Comparison of ENCODE assay signal across 16 cellular contexts in the genomic region with DNA sequence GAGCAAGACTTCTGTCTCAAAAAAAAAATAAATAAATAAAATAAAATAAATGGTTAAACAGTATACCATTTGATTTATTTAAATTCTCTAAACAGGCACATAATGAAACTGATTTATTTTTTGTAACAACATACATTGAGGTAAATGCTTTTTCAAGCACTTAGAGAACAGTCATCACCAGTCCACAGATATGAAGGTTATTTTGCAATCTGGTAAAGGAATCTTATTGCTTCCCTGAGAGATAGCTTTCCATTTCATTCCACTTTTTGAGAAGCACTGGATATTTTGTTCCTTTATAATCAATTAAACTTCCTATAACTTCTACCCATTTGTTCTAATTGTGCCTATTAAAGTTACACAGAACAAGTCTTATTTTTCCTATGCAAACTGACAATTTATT. TPM values are rescaled to one million over a fixed set of nuclear protein-coding genes. Genes with fewer than 3 reads are reported as not detected.
A peak's percentile ranks its signal among the peaks of the same experiment; 100 is the strongest.
DNase-seq lines count a peak whose midpoint lies in the region; ATAC-seq and TF ChIP-seq lines count a peak whose summit lies in the region.
"Had no signal": no experiment of that assay in that cellular context is flagged by ENCODE, and none has a peak within 500 bp of the region (broad histone marks: within the 10 kb centered on the region; RNA-seq: fewer than 3 reads in every experiment).

No MANE protein-coding gene starts in this region.

- H3K9ac ChIP-seq in BLaER1 (no peak overlapping the region), DND-41 (ENCODE audit: low read depth, low read length) (no peak overlapping the region)

- no peak overlapping the region for H3K4me3 ChIP-seq in BLaER1
- no peak overlapping the region for H3K4me3 ChIP-seq in DND-41 (ENCODE audit: low read depth in 1 of 2, low read length in 2 of 2)
- H3K4me3 ChIP-seq in fibroblast of pulmonary artery (replicated peaks; ENCODE audit: low read depth, low read length) = no peak overlapping the region

- H3K36me3 ChIP-seq in BLaER1 = peaks cover 54% of the 10 kb centered on the region
- peaks cover 62% of the 10 kb centered on the region for H3K36me3 ChIP-seq in DND-41 (ENCODE audit: insufficient read depth, low read length)

- peaks cover 39% of the 10 kb centered on the region for H3K79me2 ChIP-seq in DND-41 (ENCODE audit: insufficient read depth, low read length)

- ATAC-seq in DND-41 (ENCODE audit: insufficient read depth, low read depth) (no peak), T-helper 17 cell (no peak), GM21825 (IDR thresholded peaks at IDR 0.05; ENCODE audit: unreplicated experiment) (no peak)
- ATAC-seq: CD8-positive, alpha-beta T cell had no signal

- TF ChIP-seq CTCF in DND-41 (IDR thresholded peaks at IDR 0.05; ENCODE audit: borderline replicate concordance, extremely low read depth, low read length, poor library complexity, severe bottlenecking) = no peak
- TF ChIP-seq CTCF in fibroblast of pulmonary artery (IDR thresholded peaks at IDR 0.05; ENCODE audit: low read length, missing control alignments) = no peak

- H3K27me3 ChIP-seq in BLaER1 (no peaks in the 10 kb centered on the region), DND-41 (ENCODE audit: insufficient read depth, low read length, poor library complexity) (no peaks in the 10 kb centered on the region)
- H3K27me3 ChIP-seq: BE2C had no signal

- H3K4me2 ChIP-seq in BLaER1 (peak overlapping the region; percentile 36; the same call in 1 of the 2 replicates), DND-41 (ENCODE audit: insufficient read depth, low read length) (peak overlapping the region; percentile 7; the same call in 1 of the 2 replicates)

- no peak overlapping the region for H3K4me3 Mint-ChIP-seq in T-helper 17 cell
- H3K4me3 Mint-ChIP-seq: CD8-positive, alpha-beta T cell; H9; IgD-negative memory B cell had no signal

- no peaks in the 10 kb centered on the region for H3K27me3 Mint-ChIP-seq in T-helper 17 cell
- H3K27me3 Mint-ChIP-seq: IgD-negative memory B cell had no signal

- no peak overlapping the region for H2AFZ ChIP-seq in DND-41 (ENCODE audit: low read depth, low read length)

- H4K20me1 ChIP-seq in BLaER1 = no peaks in the 10 kb centered on the region
- H4K20me1 ChIP-seq in DND-41 (ENCODE audit: insufficient read depth, low read length) = no peaks in the 10 kb centered on the region

- H3K4me1 Mint-ChIP-seq in T-helper 17 cell = peaks cover 33% of the 10 kb centered on the region

- no peaks in the 10 kb centered on the region for H3K36me3 Mint-ChIP-seq in T-helper 17 cell (ENCODE audit: low read depth)
- H3K36me3 Mint-ChIP-seq: CD8-positive, alpha-beta T cell; IgD-negative memory B cell had no signal

- H3K4me1 ChIP-seq in BLaER1 (peaks cover 41% of the 10 kb centered on the region), DND-41 (ENCODE audit: insufficient read depth, low read length) (peaks cover 25% of the 10 kb centered on the region)
- H3K4me1 ChIP-seq: BE2C had no signal

- DNase-seq in DND-41 (no peak), T-helper 17 cell (no peak), fibroblast of pulmonary artery (ENCODE audit: low read depth) (peak; percentile 18), cerebellar nuclear complex (lab: John Stamatoyannopoulos, UW) (no peak), nucleus accumbens (lab: John Stamatoyannopoulos, UW) (no peak)
- DNase-seq: BE2C; CD8-positive, alpha-beta T cell; GDM1; H9; MV-4-11; NCI-H1417 treated with DMSO at 0.1 percent for 48 hours; NCI-H1930; RPMI8226 had no signal

- H3K9me3 ChIP-seq in BLaER1 (no peaks in the 10 kb centered on the region), DND-41 (ENCODE audit: insufficient read depth, low read length, severe bottlenecking) (no peaks in the 10 kb centered on the region), T-helper 17 cell (ENCODE audit: control insufficient read depth, low read length, poor library complexity, severe bottlenecking) (no peaks in the 10 kb centered on the region)
- H3K9me3 ChIP-seq: BE2C had no signal

- no peak overlapping the region for H3K27ac ChIP-seq in BLaER1
- no peak overlapping the region for H3K27ac ChIP-seq in DND-41 (ENCODE audit: low read length)

- peak overlapping the region; percentile 70 for H3K27ac Mint-ChIP-seq in T-helper 17 cell
- H3K27ac Mint-ChIP-seq: CD8-positive, alpha-beta T cell; H9; IgD-negative memory B cell had no signal

RNA-seq across cellular contexts. Expression of gene CEP55, which starts 5.2 kb away (rescaled TPM):
- total RNA-seq in T-helper 17 cell = under 1 TPM; 0.27 to 0.63 TPM

RNA-seq across cellular contexts. Expression of gene MYOF, which starts 19.5 kb away (rescaled TPM):
- 1 to 10 TPM in 1 of 2 donors, under 1 TPM in 1; 0.81 to 1.6 TPM for total RNA-seq in T-helper 17 cell
- total RNA-seq: CD8-positive, alpha-beta T cell had no signal
